8 cellular contexts compared by ENCODE assay signal in the genomic region with DNA sequence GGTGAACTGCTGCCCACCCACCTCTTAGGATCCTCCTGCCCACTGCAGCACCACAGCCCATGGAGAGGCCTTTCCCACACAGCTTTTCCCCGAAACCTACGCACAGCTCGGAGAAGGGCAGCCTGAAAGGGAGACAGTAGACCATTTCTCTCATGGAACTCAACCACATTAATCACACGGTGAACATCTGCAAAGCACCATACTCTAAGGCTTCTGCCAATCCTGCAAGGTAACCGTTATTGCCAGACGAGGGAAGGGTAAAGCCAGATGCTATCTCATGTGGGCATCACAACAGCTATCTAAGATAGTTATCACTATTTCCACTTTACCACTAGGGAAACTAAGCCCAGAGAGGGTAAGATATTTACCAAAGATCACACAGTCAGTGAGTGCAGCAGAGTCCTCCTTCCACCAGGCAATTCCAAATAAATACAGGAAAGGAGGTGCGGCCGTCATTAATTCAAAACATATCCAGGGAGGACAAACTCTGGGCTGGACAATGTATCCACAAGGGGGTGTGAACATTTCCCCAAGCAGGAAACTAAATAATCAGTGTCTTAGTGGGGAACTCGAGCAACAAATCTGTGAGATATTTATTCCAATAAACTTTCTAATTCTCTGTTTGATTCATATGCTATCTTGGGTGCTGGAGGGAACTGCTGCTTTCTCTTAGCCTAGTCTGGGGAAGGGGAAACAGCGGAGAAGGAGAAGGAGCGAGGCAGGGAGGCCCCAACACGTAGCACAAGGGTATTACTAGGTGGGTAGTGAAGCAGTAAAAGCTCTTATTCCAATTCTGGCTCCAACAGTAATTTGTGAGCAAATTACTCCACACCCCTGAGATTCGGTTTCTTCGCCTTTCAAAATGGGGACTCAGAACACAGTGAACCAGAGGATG. TPM values are rescaled to one million over a fixed set of nuclear protein-coding genes. Genes with fewer than 3 reads are reported as not detected.
DNase-seq lines count a peak whose midpoint lies in the region; ATAC-seq, FAIRE-seq and TF ChIP-seq lines count a peak whose summit lies in the region.

No MANE protein-coding gene starts in this region.

- no peak for TF ChIP-seq POLR2A in erythroblast (IDR thresholded peaks at IDR 0.05; ENCODE audit: low read length)

- FAIRE-seq in pancreas (lab: Jason Lieb, UNC) = no peak

- H3K27me3 ChIP-seq in GM06990 (replicated peaks; ENCODE audit: control insufficient read depth, insufficient read depth, low read length) (no peaks in the 10 kb centered on the region), pancreas (no peaks in the 10 kb centered on the region)

- no peak for ATAC-seq in pancreas

- BruUV-seq in OCI-LY7 (replicated peaks; lab: Mats Ljungman, UMichigan) = TSS peak; percentile 95

- peaks cover 32% of the 10 kb centered on the region for H3K4me1 ChIP-seq in OCI-LY7 (ENCODE audit: insufficient read depth, low read length, poor library complexity, severe bottlenecking)
- peaks cover 18 to 37% (median 19%) of the 10 kb centered on the region in 3 donors for H3K4me1 ChIP-seq in pancreas

- peak overlapping the region; percentile 98 for H3K4me3 ChIP-seq in GM06990 (replicated peaks; ENCODE audit: low read depth, low read length)
- H3K4me3 ChIP-seq in OCI-LY7 (ENCODE audit: low read depth, low read length, poor library complexity, severe bottlenecking) = peak overlapping the region; percentile 90
- peak overlapping the region; percentile 92 for H3K4me3 ChIP-seq in epithelial cell of proximal tubule (ENCODE audit: low read depth, low read length)
- H3K4me3 ChIP-seq in pancreas = peak overlapping the region; percentile 91 to 99 (median 96)

- no peak for DNase-seq in GM06990 (ENCODE audit: extremely low read depth, insufficient read length)
- no peak for DNase-seq in OCI-LY7 (ENCODE audit: low spot score)
- DNase-seq in epithelial cell of proximal tubule (ENCODE audit: low read depth) = no peak
- no peak for DNase-seq in pancreas
- no peak for DNase-seq in DMS153 treated with DMSO at 0.1 percent for 48 hours (lab: John Stamatoyannopoulos, UW; ENCODE audit: unreplicated experiment)
- DNase-seq in erythroblast (lab: John Stamatoyannopoulos, UW) = no peak
- DNase-seq in activated CD4-positive, CD25-positive, alpha-beta regulatory T cell (lab: John Stamatoyannopoulos, UW) = no peak
- no peak for DNase-seq in SIG-M5 treated with dmso at 0.1 percent for 504 hours (lab: John Stamatoyannopoulos, UW; ENCODE audit: unreplicated experiment)

- H4K20me1 ChIP-seq in OCI-LY7 (ENCODE audit: insufficient read depth, low read length) = peaks cover 13% of the 10 kb centered on the region

- intact Hi-C loops in OCI-LY7 (cut with micrococcal nuclease; ENCODE audit: unreplicated experiment) (loop anchor here (1.0 to 5.0 kb wide), 3 partner anchors 73 to 338 kb away; a partner anchor contains a TSS), pancreas (cut with DNase I) (no loop called here)

- H2AFZ ChIP-seq in OCI-LY7 (ENCODE audit: low read length) = peak overlapping the region; percentile 76; the same call in 1 of the 2 replicates

- CTCF ChIA-PET in OCI-LY7 (lab: Charles Lee; ENCODE audit: unreplicated experiment) = no interaction called here

- no peaks in the 10 kb centered on the region for H3K9me2 ChIP-seq in OCI-LY7 (ENCODE audit: insufficient read depth, low read length)

- H3K4me2 ChIP-seq in OCI-LY7 (ENCODE audit: low read length) = peak overlapping the region; percentile 93

- WGBS in pancreas, 2 donors = 31% methylated on average over 14 of the region's 14 CpGs

- H3K36me3 ChIP-seq in GM06990 (ENCODE audit: control insufficient read depth, insufficient read depth, low read length) = peaks cover 1% of the 10 kb centered on the region
- peaks cover 34% of the 10 kb centered on the region for H3K36me3 ChIP-seq in OCI-LY7 (ENCODE audit: insufficient read depth, low read length)
- H3K36me3 ChIP-seq in pancreas = peaks cover 0 to 3% (median 0%) of the 10 kb centered on the region in 3 donors

- POLR2A ChIA-PET in OCI-LY7 (lab: Charles Lee) = interaction anchor here (0.6 to 0.8 kb wide), 3 partner anchors 72 to 202 kb away, joined by 3 to 4 read pairs (median 3); a partner anchor contains a TSS

- H3K27ac ChIP-seq in OCI-LY7 (ENCODE audit: low read depth, low read length, poor library complexity, severe bottlenecking) (peak overlapping the region; percentile 39), pancreas (peak overlapping the region in 2 of 4 donors; percentile 1 to 34)

- H3K9me3 ChIP-seq in OCI-LY7 (ENCODE audit: low read length) (no peaks in the 10 kb centered on the region), pancreas (no peaks in the 10 kb centered on the region)

- peaks cover 56% of the 10 kb centered on the region for H3K79me2 ChIP-seq in OCI-LY7 (ENCODE audit: insufficient read depth, low read depth, low read length)

- TF ChIP-seq CTCF in GM06990 (IDR thresholded peaks at IDR 0.05; ENCODE audit: insufficient read depth, low read length, poor library complexity, severe bottlenecking) = no peak
- 0 out of 2 replicates have a peak, but pooled peaks have one; percentile 22 for TF ChIP-seq CTCF in OCI-LY7 (conservative IDR thresholded peaks at IDR 0.05; ENCODE audit: low read length)
- peak; percentile 13 for TF ChIP-seq CTCF in epithelial cell of proximal tubule (conservative IDR thresholded peaks at IDR 0.05; ENCODE audit: low read depth, low read length)
- no peak for TF ChIP-seq CTCF in pancreas (IDR thresholded peaks at IDR 0.05)

RNA-seq across cellular contexts. Expression of a gene that starts 0.7 kb away (rescaled TPM):
- 8.5 and 11.7 TPM in 2 replicates for total RNA-seq in OCI-LY7 (2014; rRNA removed; shearing (Covaris generic))
- total RNA-seq in OCI-LY7 (2022) (16.5 and 18.1 TPM in 2 replicates), epithelial cell of proximal tubule (9.1 and 12.6 TPM in 2 replicates), pancreas (1 to 10 TPM; 2.7 to 6.1 (median 4.4) TPM)
- 1 to 10 TPM; 3.8 to 9.3 TPM for polyA plus RNA-seq in pancreas

RNA-seq across cellular contexts. Expression of a gene that starts 0.9 kb away (rescaled TPM):
- total RNA-seq in OCI-LY7 (2014; rRNA removed; shearing (Covaris generic)) = 39.1 and 41.1 TPM in 2 replicates
- total RNA-seq in OCI-LY7 (2022) (44.5 and 53.9 TPM in 2 replicates), epithelial cell of proximal tubule (28.6 and 44.2 TPM in 2 replicates), pancreas (10 to 100 TPM; 19.2 to 40.3 (median 29.4) TPM)
- 10 to 100 TPM; 19.6 to 23.9 TPM for polyA plus RNA-seq in pancreas

Comparison
In these comparisons a context has a peak if more than half of its experiments do, and no peak if none do; other contexts are left out.
1. CTCF ChIP-seq: peak in OCI-LY7 (single experiment) and epithelial cell of proximal tubule (single experiment); none in GM06990 (single experiment) and pancreas (0 of 4).
2. Peak in every context shown above with its lines, with median percentiles within 50 percentile points of each other: H3K4me3 ChIP-seq.